1 cellular context compared by ENCODE assay signal in genomic region chr17:17830740-17831207, GRCh38.
TF ChIP-seq lines count a peak whose summit lies in the region.

No MANE protein-coding gene starts in this region.

TF ChIP-seq in HepG2, 621 proteins besides CTCF, POLR2A, EP300 and RAD21 (continued from another document and continues in another):
- TF ChIP-seq FOXJ3 (CRISPR knock-in tag; IDR thresholded peaks at IDR 0.05; ENCODE audit: borderline replicate concordance): peak; percentile 78; the same call in 1 of the 2 replicates
- TF ChIP-seq, protein P1, sequence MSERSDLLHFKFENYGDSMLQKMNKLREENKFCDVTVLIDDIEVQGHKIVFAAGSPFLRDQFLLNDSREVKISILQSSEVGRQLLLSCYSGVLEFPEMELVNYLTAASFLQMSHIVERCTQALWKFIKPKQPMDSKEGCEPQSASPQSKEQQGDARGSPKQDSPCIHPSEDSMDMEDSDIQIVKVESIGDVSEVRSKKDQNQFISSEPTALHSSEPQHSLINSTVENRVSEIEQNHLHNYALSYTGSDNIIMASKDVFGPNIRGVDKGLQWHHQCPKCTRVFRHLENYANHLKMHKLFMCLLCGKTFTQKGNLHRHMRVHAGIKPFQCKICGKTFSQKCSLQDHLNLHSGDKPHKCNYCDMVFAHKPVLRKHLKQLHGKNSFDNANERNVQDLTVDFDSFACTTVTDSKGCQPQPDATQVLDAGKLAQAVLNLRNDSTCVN (CRISPR knock-in tag; IDR thresholded peaks at IDR 0.05; ENCODE audit: borderline replicate concordance): peak; percentile 79
- peak; percentile 81 for TF ChIP-seq ZFY (CRISPR knock-in tag; IDR thresholded peaks at IDR 0.05)
- TF ChIP-seq SSRP1 (CRISPR knock-in tag; IDR thresholded peaks at IDR 0.05): no peak
- peak; percentile 91 for TF ChIP-seq ZMAT3 (CRISPR knock-in tag; conservative IDR thresholded peaks at IDR 0.05)
- TF ChIP-seq ZNF235 (CRISPR knock-in tag; IDR thresholded peaks at IDR 0.05; ENCODE audit: borderline replicate concordance): no peak
- TF ChIP-seq ZNF687 (CRISPR knock-in tag; IDR thresholded peaks at IDR 0.05): peak; percentile 100
- peak; percentile 84; the same call in 1 of the 2 replicates for TF ChIP-seq ZNF788 (CRISPR knock-in tag; IDR thresholded peaks at IDR 0.05; ENCODE audit: borderline replicate concordance)
- peak; percentile 52; the same call in 1 of the 2 replicates for TF ChIP-seq ZBTB34 (CRISPR knock-in tag; IDR thresholded peaks at IDR 0.05)
- peak; percentile 69 for TF ChIP-seq YY1 (IDR thresholded peaks at IDR 0.05; ENCODE audit: insufficient read depth, insufficient replicate concordance, low read depth, low read length)
- peak; percentile 100 for TF ChIP-seq MAX (IDR thresholded peaks at IDR 0.05)
- TF ChIP-seq NFE2L1 (CRISPR knock-in tag; IDR thresholded peaks at IDR 0.05; ENCODE audit: borderline replicate concordance): no peak
- TF ChIP-seq PRMT3 (CRISPR knock-in tag; IDR thresholded peaks at IDR 0.05; ENCODE audit: borderline replicate concordance, low read depth): no peak
- TF ChIP-seq ZKSCAN5 (CRISPR knock-in tag; IDR thresholded peaks at IDR 0.05): 0 out of 2 replicates have a peak, but pooled peaks have one; percentile 52
- no peak for TF ChIP-seq RNF219 (CRISPR knock-in tag; IDR thresholded peaks at IDR 0.05)
- TF ChIP-seq PAX8 (CRISPR knock-in tag; IDR thresholded peaks at IDR 0.05; ENCODE audit: borderline replicate concordance): no peak
- TF ChIP-seq ONECUT2 (CRISPR knock-in tag; IDR thresholded peaks at IDR 0.05): no peak
- TF ChIP-seq DR1 (CRISPR knock-in tag; IDR thresholded peaks at IDR 0.05): no peak
- TF ChIP-seq, protein P2, sequence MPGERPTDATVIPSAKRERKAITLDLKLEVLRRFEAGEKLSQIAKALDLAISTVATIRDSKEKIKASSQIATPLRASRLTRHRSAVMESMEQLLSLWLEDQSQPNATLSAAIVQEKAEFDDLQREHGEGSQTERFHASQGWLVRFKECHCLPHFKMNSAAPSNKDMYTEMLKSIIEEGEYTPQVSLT (CRISPR knock-in tag; IDR thresholded peaks at IDR 0.05; ENCODE audit: borderline replicate concordance, low read depth): no peak
- TF ChIP-seq PHF21A (CRISPR knock-in tag; IDR thresholded peaks at IDR 0.05): peak; percentile 98
- no peak for TF ChIP-seq ZBTB3 (CRISPR knock-in tag; IDR thresholded peaks at IDR 0.05; ENCODE audit: borderline replicate concordance, low read depth)
- TF ChIP-seq ZNF230 (CRISPR knock-in tag; IDR thresholded peaks at IDR 0.05): 0 out of 2 replicates have a peak, but pooled peaks have one; percentile 19
- TF ChIP-seq ZNF766 (CRISPR knock-in tag; IDR thresholded peaks at IDR 0.05; ENCODE audit: borderline replicate concordance): 0 out of 2 replicates have a peak, but pooled peaks have one; percentile 50
- TF ChIP-seq ZNF839 (CRISPR knock-in tag; IDR thresholded peaks at IDR 0.05; ENCODE audit: borderline replicate concordance): no peak
- TF ChIP-seq ZNF7 (CRISPR knock-in tag; IDR thresholded peaks at IDR 0.05): no peak
- no peak for TF ChIP-seq ARID2 (CRISPR knock-in tag; IDR thresholded peaks at IDR 0.05; ENCODE audit: borderline replicate concordance)
- peak; percentile 96 for TF ChIP-seq ETV5 (CRISPR knock-in tag; IDR thresholded peaks at IDR 0.05; ENCODE audit: borderline replicate concordance)
- TF ChIP-seq ELF4 (CRISPR knock-in tag; IDR thresholded peaks at IDR 0.05; ENCODE audit: borderline replicate concordance): no peak
- no peak for TF ChIP-seq ZNF543 (CRISPR knock-in tag; IDR thresholded peaks at IDR 0.05)
- TF ChIP-seq ZSCAN20 (CRISPR knock-in tag; IDR thresholded peaks at IDR 0.05; ENCODE audit: borderline replicate concordance): no peak
- TF ChIP-seq ARNTL (CRISPR knock-in tag; IDR thresholded peaks at IDR 0.05): peak; percentile 86
- TF ChIP-seq KLF9 (CRISPR knock-in tag; IDR thresholded peaks at IDR 0.05; ENCODE audit: low read depth): no peak; the same call in 1 of the 2 replicates
- TF ChIP-seq, protein P3, sequence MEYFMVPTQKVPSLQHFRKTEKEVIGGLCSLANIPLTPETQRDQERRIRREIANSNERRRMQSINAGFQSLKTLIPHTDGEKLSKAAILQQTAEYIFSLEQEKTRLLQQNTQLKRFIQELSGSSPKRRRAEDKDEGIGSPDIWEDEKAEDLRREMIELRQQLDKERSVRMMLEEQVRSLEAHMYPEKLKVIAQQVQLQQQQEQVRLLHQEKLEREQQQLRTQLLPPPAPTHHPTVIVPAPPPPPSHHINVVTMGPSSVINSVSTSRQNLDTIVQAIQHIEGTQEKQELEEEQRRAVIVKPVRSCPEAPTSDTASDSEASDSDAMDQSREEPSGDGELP (IDR thresholded peaks at IDR 0.05; ENCODE audit: borderline replicate concordance, low read depth): peak; percentile 95
- TF ChIP-seq, protein P4, sequence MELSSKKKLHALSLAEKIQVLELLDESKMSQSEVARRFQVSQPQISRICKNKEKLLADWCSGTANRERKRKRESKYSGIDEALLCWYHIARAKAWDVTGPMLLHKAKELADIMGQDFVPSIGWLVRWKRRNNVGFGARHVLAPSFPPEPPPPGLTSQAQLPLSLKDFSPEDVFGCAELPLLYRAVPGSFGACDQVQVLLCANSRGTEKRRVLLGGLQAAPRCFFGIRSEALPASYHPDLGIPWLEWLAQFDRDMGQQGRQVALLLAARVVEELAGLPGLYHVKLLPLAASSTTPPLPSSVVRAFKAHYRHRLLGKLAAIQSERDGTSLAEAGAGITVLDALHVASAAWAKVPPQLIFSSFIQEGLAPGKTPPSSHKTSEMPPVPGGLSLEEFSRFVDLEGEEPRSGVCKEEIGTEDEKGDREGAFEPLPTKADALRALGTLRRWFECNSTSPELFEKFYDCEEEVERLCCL (CRISPR knock-in tag; IDR thresholded peaks at IDR 0.05; ENCODE audit: borderline replicate concordance): no peak
- TF ChIP-seq SRY (CRISPR knock-in tag; IDR thresholded peaks at IDR 0.05): no peak
- TF ChIP-seq ZNF232 (CRISPR knock-in tag; IDR thresholded peaks at IDR 0.05; ENCODE audit: borderline replicate concordance): peak; percentile 78; the same call in 1 of the 2 replicates
- TF ChIP-seq, protein P5, sequence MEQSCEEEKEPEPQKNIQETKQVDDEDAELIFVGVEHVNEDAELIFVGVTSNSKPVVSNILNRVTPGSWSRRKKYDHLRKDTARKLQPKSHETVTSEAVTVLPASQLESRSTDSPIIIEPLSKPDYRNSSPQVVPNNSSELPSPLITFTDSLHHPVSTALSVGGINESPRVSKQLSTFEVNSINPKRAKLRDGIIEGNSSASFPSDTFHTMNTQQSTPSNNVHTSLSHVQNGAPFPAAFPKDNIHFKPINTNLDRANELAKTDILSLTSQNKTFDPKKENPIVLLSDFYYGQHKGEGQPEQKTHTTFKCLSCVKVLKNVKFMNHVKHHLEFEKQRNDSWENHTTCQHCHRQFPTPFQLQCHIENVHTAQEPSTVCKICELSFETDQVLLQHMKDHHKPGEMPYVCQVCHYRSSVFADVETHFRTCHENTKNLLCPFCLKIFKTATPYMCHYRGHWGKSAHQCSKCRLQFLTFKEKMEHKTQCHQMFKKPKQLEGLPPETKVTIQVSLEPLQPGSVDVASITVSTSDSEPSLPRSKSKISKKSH (CRISPR knock-in tag; IDR thresholded peaks at IDR 0.05; ENCODE audit: borderline replicate concordance): peak; percentile 38; the same call in 1 of the 2 replicates
- peak; percentile 99 for TF ChIP-seq MEIS2 (CRISPR knock-in tag; IDR thresholded peaks at IDR 0.05)
- peak; percentile 86; the same call in 1 of the 2 replicates for TF ChIP-seq ZNF350 (CRISPR knock-in tag; IDR thresholded peaks at IDR 0.05; ENCODE audit: borderline replicate concordance, low read depth)
- TF ChIP-seq STAG1 (CRISPR knock-in tag; IDR thresholded peaks at IDR 0.05): peak; percentile 25; the same call in 1 of the 2 replicates
- TF ChIP-seq ZNF589 (CRISPR knock-in tag; conservative IDR thresholded peaks at IDR 0.05): peak; percentile 82; the same call in 1 of the 2 replicates
- TF ChIP-seq ZNF30 (CRISPR knock-in tag; IDR thresholded peaks at IDR 0.05): no peak
- no peak for TF ChIP-seq CC2D1A (CRISPR knock-in tag; IDR thresholded peaks at IDR 0.05)
- TF ChIP-seq CEBPG (CRISPR knock-in tag; IDR thresholded peaks at IDR 0.05): peak; percentile 55; the same call in 1 of the 2 replicates
- no peak for TF ChIP-seq NPAS2 (CRISPR knock-in tag; IDR thresholded peaks at IDR 0.05; ENCODE audit: borderline replicate concordance)
